In the genomic region with DNA sequence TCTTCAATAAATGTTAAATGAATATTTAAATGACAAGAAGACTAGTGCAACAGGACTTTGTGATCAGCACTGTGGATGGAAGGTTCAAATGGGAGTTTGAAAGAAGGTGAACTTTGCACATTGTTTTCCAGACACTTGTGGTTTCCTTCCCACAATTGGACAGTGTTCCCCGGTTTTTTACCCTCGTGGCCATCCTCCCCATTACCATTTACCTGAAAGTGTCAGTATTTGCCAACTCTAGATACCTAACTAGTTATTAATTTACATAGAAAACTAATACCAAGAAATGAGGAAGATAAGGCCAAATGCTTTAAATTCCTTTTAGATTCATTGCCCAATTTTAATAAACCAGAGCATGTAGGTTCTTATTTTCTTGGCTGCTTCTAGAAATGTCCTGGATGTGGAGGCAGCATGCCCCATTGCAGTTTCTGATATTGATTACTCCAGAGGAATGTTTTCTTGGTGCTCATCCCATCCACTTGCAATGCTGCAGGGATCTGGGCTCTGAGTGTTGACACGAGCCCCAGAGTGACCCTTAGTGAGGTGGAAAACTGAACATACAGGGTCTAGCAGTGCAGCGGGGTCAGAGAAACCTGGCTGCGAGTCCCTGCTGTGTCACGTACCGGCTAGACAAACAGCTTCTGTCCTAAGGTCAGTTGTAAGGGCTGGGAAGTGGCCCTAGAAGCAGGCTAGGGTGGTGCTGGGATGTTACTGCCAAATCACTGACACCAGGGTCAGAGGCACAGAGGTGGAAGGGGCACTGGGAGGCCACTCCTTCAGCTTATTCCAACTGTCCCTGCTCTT, we compare ENCODE assay signal across 22 cellular contexts. TPM values are rescaled to one million over a fixed set of nuclear protein-coding genes. Genes with fewer than 3 reads are reported as not detected.
DNase-seq lines count a peak whose midpoint lies in the region; ATAC-seq and TF ChIP-seq lines count a peak whose summit lies in the region.
"Had no signal": no experiment of that assay in that cellular context is flagged by ENCODE, and none has a peak within 500 bp of the region (broad histone marks: within the 10 kb centered on the region; RNA-seq: fewer than 3 reads in every experiment).

No MANE protein-coding gene starts in this region.

- CTCF ChIA-PET in RWPE1 (lab: Yijun Ruan, JAX) = interaction anchor here (1.2 kb wide), 1 partner anchor 265 kb away, joined by 3 read pairs; no protein-coding TSS in a partner anchor

- DNase-seq in EH (ENCODE audit: low read depth) (peak; percentile 23), RWPE1 (ENCODE audit: low spot score) (no peak), left colon (no peak), osteocyte (ENCODE audit: extremely low spot score, unreplicated experiment) (peak; percentile 44), GF-D8 (lab: John Stamatoyannopoulos, UW) (no peak), activated gamma-delta T cell treated with Interleukin-2 at 50 U/mL for 16 hours (no peak), inferior parietal cortex (ENCODE audit: extremely low spot score) (no peak)
- DNase-seq: activated naive CD8-positive, alpha-beta T cell treated with anti-CD3 and anti-CD28 coated beads for 36 hours; C1 segment of cervical spinal cord; HCEC 1CT; NCI-H2107; NCI-H446 treated with DMSO at 0.1 percent for 48 hours; retina; SHP77; spleen; stimulated activated CD4-positive, alpha-beta T cell treated with anti-CD3 and anti-CD28 coated beads, Interleukin-2, amount 100 ng/mL, for 48 hours; T1000; uterus had no signal

- ATAC-seq in left colon = peak; percentile 25
- no peak for ATAC-seq in GM18517 (IDR thresholded peaks at IDR 0.05; ENCODE audit: unreplicated experiment)
- ATAC-seq: stimulated activated effector memory CD8-positive, alpha-beta T cell treated with anti-CD3 and anti-CD28 coated beads, Interleukin-12 subunit alpha, Interleukin-12 subunit beta, amount 100 ng/mL, for 72 hours had no signal

- no peak overlapping the region for H3K4me3 Mint-ChIP-seq in osteocyte (ENCODE audit: unreplicated experiment)
- H3K4me3 Mint-ChIP-seq: activated naive CD8-positive, alpha-beta T cell treated with anti-CD3 and anti-CD28 coated beads for 36 hours; stimulated activated effector memory CD8-positive, alpha-beta T cell treated with anti-CD3 and anti-CD28 coated beads, Interleukin-12 subunit alpha, Interleukin-12 subunit beta, amount 100 ng/mL, for 72 hours had no signal

- peak overlapping the region; percentile 65 for H3K27ac ChIP-seq in RWPE1
- H3K27ac ChIP-seq: neutrophil, uterus had no signal

- no peak for TF ChIP-seq CTCF in RWPE1 (conservative IDR thresholded peaks at IDR 0.05; ENCODE audit: low read depth)
- no peak for TF ChIP-seq CTCF in osteocyte (IDR thresholded peaks at IDR 0.05)

- H3K27me3 Mint-ChIP-seq in osteocyte (ENCODE audit: unreplicated experiment) = no peaks in the 10 kb centered on the region
- H3K27me3 Mint-ChIP-seq: activated naive CD8-positive, alpha-beta T cell treated with anti-CD3 and anti-CD28 coated beads for 36 hours had no signal

- H3K4me1 Mint-ChIP-seq in osteocyte (ENCODE audit: unreplicated experiment) = peaks cover 53% of the 10 kb centered on the region

- POLR2A ChIA-PET in RWPE1 (lab: Yijun Ruan, JAX; ENCODE audit: low non-redundant PET) = no interaction called here

- peaks cover 21% of the 10 kb centered on the region for H3K36me3 Mint-ChIP-seq in osteocyte (ENCODE audit: unreplicated experiment)

- no peak overlapping the region for H3K27ac Mint-ChIP-seq in osteocyte (ENCODE audit: unreplicated experiment)
- H3K27ac Mint-ChIP-seq: activated naive CD8-positive, alpha-beta T cell treated with anti-CD3 and anti-CD28 coated beads for 36 hours; activated T-helper 2 cell treated with anti-CD3 and anti-CD28 coated beads, Interferon-gamma antibody, Interleukin-2, Interleukin-4, amounts not matched to agents 10 μg/mL and 5 μg/mL and 100 μg/mL, durations not matched to agents 14 hours and 24 hours and 36 hours; stimulated activated effector memory CD8-positive, alpha-beta T cell treated with anti-CD3 and anti-CD28 coated beads, Interleukin-12 subunit alpha, Interleukin-12 subunit beta, amount 100 ng/mL, for 72 hours had no signal

- H3K9me3 Mint-ChIP-seq in osteocyte (ENCODE audit: unreplicated experiment) = no peaks in the 10 kb centered on the region
- H3K9me3 Mint-ChIP-seq: activated naive CD8-positive, alpha-beta T cell treated with anti-CD3 and anti-CD28 coated beads for 36 hours; activated T-helper 2 cell treated with anti-CD3 and anti-CD28 coated beads, Interferon-gamma antibody, Interleukin-2, Interleukin-4, amounts not matched to agents 10 μg/mL and 5 μg/mL and 100 μg/mL, durations not matched to agents 14 hours and 24 hours and 36 hours; stimulated activated effector memory CD8-positive, alpha-beta T cell treated with anti-CD3 and anti-CD28 coated beads, Interleukin-12 subunit alpha, Interleukin-12 subunit beta, amount 100 ng/mL, for 72 hours had no signal

- intact Hi-C loops in left colon (cut with DNase I, micrococcal nuclease) = loop anchor here in 1 of 2 donors (5.0 kb wide), 1 partner anchor 270 kb away; no protein-coding TSS in a partner anchor

RNA-seq across cellular contexts. Expression of gene LSM3, which starts 23.5 kb away (rescaled TPM):
- total RNA-seq in left colon = 1 to 10 TPM; 9.1 to 9.9 TPM
- total RNA-seq in osteocyte = 9.9 and 10.0 TPM in 2 replicates

RNA-seq across cellular contexts. Expression of gene XPC, which starts 23.7 kb away (rescaled TPM):
- total RNA-seq in left colon (10 to 100 TPM; 19.7 to 22.4 TPM), osteocyte (39.4 and 41.5 TPM in 2 replicates)

Comparison
In these comparisons a context has a peak if more than half of its experiments do, and no peak if none do; other contexts are left out.
1. DNase-seq: peak in EH (single experiment) and osteocyte (single experiment); none in RWPE1 (single experiment), left colon (0 of 2), GF-D8 (single experiment), activated gamma-delta T cell treated with Interleukin-2 at 50 U/mL for 16 hours (single experiment) and inferior parietal cortex (single experiment).